Comparison of ENCODE assay signal across 14 cellular contexts in genomic region chr5:133995903-133996563, GRCh38. TPM values are rescaled to one million over a fixed set of nuclear protein-coding genes. Genes with fewer than 3 reads are reported as not detected.
DNase-seq lines count a peak whose midpoint lies in the region; ATAC-seq and TF ChIP-seq lines count a peak whose summit lies in the region.
"Had no signal": no experiment of that assay in that cellular context is flagged by ENCODE, and none has a peak within 500 bp of the region (broad histone marks: within the 10 kb centered on the region; RNA-seq: fewer than 3 reads in every experiment).

No MANE protein-coding gene starts in this region.

- DNase-seq in adipocyte (ENCODE audit: low read depth), result no peak
- peak in 1 of 3 donors; percentile 62 for DNase-seq in right cardiac atrium
- DNase-seq in gastrocnemius medialis, result peak in 1 of 2 donors; percentile 67
- no peak for DNase-seq in NCI-H1417 (lab: John Stamatoyannopoulos, UW)
- no peak for DNase-seq in AG08395 (ENCODE audit: low spot score)
- no peak for DNase-seq in activated CD8-positive, alpha-beta memory T cell treated with anti-CD3 and anti-CD28 coated beads, Interleukin-2, amount 50 U/mL, for 4 hours
- DNase-seq: activated CD4-positive, alpha-beta T cell treated with anti-CD3 and anti-CD28 coated beads, Interleukin-2, amount 50 U/mL, for 48 hours; activated gamma-delta T cell; CD8-positive, alpha-beta T cell; central memory CD4-positive, alpha-beta T cell; posterior cingulate gyrus; stimulated activated naive CD8-positive, alpha-beta T cell treated with anti-CD3 and anti-CD28 coated beads, Interleukin-15, amount 100 ng/mL, for 72 hours had no signal

- peaks cover 32% of the 10 kb centered on the region for H3K4me1 ChIP-seq in HEK293 (ENCODE audit: control insufficient read depth, insufficient read depth, low read length)
- H3K4me1 ChIP-seq in adipocyte (ENCODE audit: control insufficient read depth, insufficient read depth, low read length), result peaks cover 61% of the 10 kb centered on the region
- peaks cover 47% of the 10 kb centered on the region for H3K4me1 ChIP-seq in right cardiac atrium (ENCODE audit: control insufficient read depth, insufficient read depth, low read length)
- H3K4me1 ChIP-seq in gastrocnemius medialis, result peaks cover 97 to 99% of the 10 kb centered on the region in 2 donors

- H3K9me3 ChIP-seq in HEK293 (ENCODE audit: control insufficient read depth, insufficient read depth, low read depth, low read length) (no peaks in the 10 kb centered on the region), adipocyte (ENCODE audit: control insufficient read depth, low read length) (no peaks in the 10 kb centered on the region), right cardiac atrium (ENCODE audit: control insufficient read depth, low read length) (no peaks in the 10 kb centered on the region), gastrocnemius medialis (no peaks in the 10 kb centered on the region)

- in situ Hi-C loops in gastrocnemius medialis (cut with MboI; ENCODE audit: low sequenced_read_pairs in 4 of 4), result no loop called here

- POLR2A ChIA-PET in HEK293 (lab: Yijun Ruan, JAX), result interaction anchor here (0.8 to 1.6 kb wide), 3 partner anchors 9 to 230 kb away, joined by 3 read pairs; partner anchors contain the start of gene PPP2CA

- ATAC-seq in right cardiac atrium (no peak), gastrocnemius medialis (peak in 1 of 2 donors; percentile 47), HG03139 (IDR thresholded peaks at IDR 0.05; ENCODE audit: unreplicated experiment) (no peak)
- ATAC-seq: stimulated activated naive CD8-positive, alpha-beta T cell treated with anti-CD3 and anti-CD28 coated beads, Interleukin-15, amount 100 ng/mL, for 72 hours had no signal

- 50% methylated on average over 7 of the region's 7 CpGs for WGBS in right cardiac atrium

- no peak overlapping the region for H3K4me3 ChIP-seq in HEK293 (ENCODE audit: low read depth, low read length)
- peak overlapping the region; percentile 8 for H3K4me3 ChIP-seq in adipocyte (ENCODE audit: low read length)
- H3K4me3 ChIP-seq in right cardiac atrium (ENCODE audit: low read length), result no peak overlapping the region
- H3K4me3 ChIP-seq in gastrocnemius medialis, result peak overlapping the region in 3 of 4 donors; percentile 2 to 22 (median 16)

- intact Hi-C loops in right cardiac atrium (cut with DNase I) (no loop called here), gastrocnemius medialis (cut with DNase I; ENCODE audit: low total_unique reads) (no loop called here)

- H3K27ac ChIP-seq in HEK293 (ENCODE audit: extremely low read depth, low read depth, low read length) (no peak overlapping the region), right cardiac atrium (ENCODE audit: low read length) (peak overlapping the region; percentile 33), gastrocnemius medialis (peak overlapping the region; percentile 91 to 100 (median 98))

- CTCF ChIA-PET in HEK293 (lab: Yijun Ruan, JAX), result interaction anchor here (0.5 to 2.9 kb wide), 17 partner anchors 8 to 1057 kb away, joined by 3 to 25 read pairs (median 4); partner anchors contain the start of gene C5orf15

- peaks cover 0 to 31% of the 10 kb centered on the region in 2 experiments; a peak in 2 of 3 replicates for H3K36me3 ChIP-seq in HEK293 (ENCODE audit: control insufficient read depth in 2 of 2, insufficient read depth in 1 of 2, low read length in 2 of 2)
- peaks cover 15% of the 10 kb centered on the region for H3K36me3 ChIP-seq in adipocyte (ENCODE audit: control insufficient read depth, insufficient read depth, low read length, severe bottlenecking)
- H3K36me3 ChIP-seq in gastrocnemius medialis, result peaks cover 0 to 9% of the 10 kb centered on the region in 2 donors

- TF ChIP-seq POLR2A in gastrocnemius medialis (IDR thresholded peaks at IDR 0.05), result no peak

- TF ChIP-seq CTCF in HEK293 (tag by site-specific recombination; IDR thresholded peaks at IDR 0.05), result no peak
- TF ChIP-seq CTCF in gastrocnemius medialis (IDR thresholded peaks at IDR 0.05 in 4 of 5, conservative IDR thresholded peaks at IDR 0.05 in 1 of 5), result no peak

- peak overlapping the region; percentile 50 for H3K9ac ChIP-seq in adipocyte (ENCODE audit: low read length)

- H3K27me3 ChIP-seq in adipocyte (replicated peaks; ENCODE audit: control insufficient read depth, insufficient read depth, low read length) (no peaks in the 10 kb centered on the region), right cardiac atrium (ENCODE audit: control insufficient read depth, insufficient read depth) (no peaks in the 10 kb centered on the region), gastrocnemius medialis (no peaks in the 10 kb centered on the region)

TF ChIP-seq in HEK293, 187 proteins besides CTCF, POLR2A, EP300 and RAD21:
- no peak for TF ChIP-seq ZNF610 (tag by site-specific recombination; IDR thresholded peaks at IDR 0.05; ENCODE audit: borderline replicate concordance)
- TF ChIP-seq KLF8 (tag by site-specific recombination; IDR thresholded peaks at IDR 0.05), result no peak
- TF ChIP-seq ZNF221 (tag by site-specific recombination; IDR thresholded peaks at IDR 0.05; ENCODE audit: borderline replicate concordance), result no peak
- no peak for TF ChIP-seq KLF17 (tag by site-specific recombination; IDR thresholded peaks at IDR 0.05)
- no peak for TF ChIP-seq ZNF112 (tag by site-specific recombination; IDR thresholded peaks at IDR 0.05)
- TF ChIP-seq, protein P1, sequence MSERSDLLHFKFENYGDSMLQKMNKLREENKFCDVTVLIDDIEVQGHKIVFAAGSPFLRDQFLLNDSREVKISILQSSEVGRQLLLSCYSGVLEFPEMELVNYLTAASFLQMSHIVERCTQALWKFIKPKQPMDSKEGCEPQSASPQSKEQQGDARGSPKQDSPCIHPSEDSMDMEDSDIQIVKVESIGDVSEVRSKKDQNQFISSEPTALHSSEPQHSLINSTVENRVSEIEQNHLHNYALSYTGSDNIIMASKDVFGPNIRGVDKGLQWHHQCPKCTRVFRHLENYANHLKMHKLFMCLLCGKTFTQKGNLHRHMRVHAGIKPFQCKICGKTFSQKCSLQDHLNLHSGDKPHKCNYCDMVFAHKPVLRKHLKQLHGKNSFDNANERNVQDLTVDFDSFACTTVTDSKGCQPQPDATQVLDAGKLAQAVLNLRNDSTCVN (tag by site-specific recombination; optimal IDR thresholded peaks at IDR 0.05), result peak; percentile 7
- peak; percentile 21; the same call in 1 of the 2 replicates for TF ChIP-seq ZIC2 (tag by site-specific recombination; IDR thresholded peaks at IDR 0.05)

RNA-seq across cellular contexts. Expression of gene VDAC1, which starts 8.7 kb away (rescaled TPM):
- total RNA-seq in right cardiac atrium (100 to 1,000 TPM; 325 to 357 (median 335) TPM), gastrocnemius medialis (100 to 1,000 TPM; 412 to 611 (median 495) TPM)
- 393 TPM for polyA plus RNA-seq in right cardiac atrium

RNA-seq across cellular contexts. Expression of gene C5orf15, which starts 27.6 kb away (rescaled TPM):
- total RNA-seq in right cardiac atrium (10 to 100 TPM; 25.8 to 32.0 (median 28.7) TPM), gastrocnemius medialis (10 to 100 TPM; 18.7 to 30.3 (median 24.4) TPM)
- 29.6 TPM for polyA plus RNA-seq in right cardiac atrium

Comparison
In these comparisons a context has a peak if more than half of its experiments do, and no peak if none do; other contexts are left out.
1. H3K4me3 ChIP-seq: peak in adipocyte (single experiment) and gastrocnemius medialis (3 of 4); none in HEK293 (single experiment) and right cardiac atrium (single experiment).